29 cellular contexts compared by ENCODE assay signal in the genomic region with DNA sequence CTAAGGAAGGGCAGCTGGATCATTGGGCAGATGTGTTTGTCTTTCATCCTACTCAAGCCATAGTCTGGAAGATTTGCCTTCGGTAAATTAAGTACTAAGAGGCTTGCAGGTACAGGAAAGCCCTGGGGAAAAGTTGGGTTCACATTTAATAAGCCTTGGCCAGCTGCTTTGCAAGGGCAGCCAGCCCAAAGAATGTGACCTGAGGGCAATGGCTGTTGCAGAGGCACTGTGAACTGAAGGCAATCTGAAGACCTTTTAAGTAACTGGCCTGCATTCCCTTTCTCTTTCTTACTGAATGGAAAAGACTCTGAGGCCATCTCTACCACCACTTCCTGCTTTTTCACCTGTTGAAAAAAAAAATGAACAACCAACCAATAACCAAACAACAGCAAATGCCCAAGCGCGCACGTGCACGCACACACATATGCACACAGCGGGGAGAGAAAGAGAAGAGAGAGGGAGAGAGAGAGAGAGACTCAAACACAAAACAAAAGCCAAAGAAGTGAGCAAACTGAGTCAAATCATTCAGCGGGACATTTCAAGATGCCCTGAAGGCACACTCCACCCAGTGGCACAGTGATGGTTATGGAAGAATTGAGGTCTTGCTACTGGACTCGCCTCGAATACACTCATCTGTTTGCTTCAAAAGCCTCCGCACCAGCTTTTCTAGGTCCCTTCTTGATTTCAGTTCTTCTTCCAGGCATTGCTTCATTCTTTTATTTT. TPM values are rescaled to one million over a fixed set of nuclear protein-coding genes. Genes with fewer than 3 reads are reported as not detected.
DNase-seq lines count a peak whose midpoint lies in the region; ATAC-seq and TF ChIP-seq lines count a peak whose summit lies in the region.
"Had no signal": no experiment of that assay in that cellular context is flagged by ENCODE, and none has a peak within 500 bp of the region (broad histone marks: within the 10 kb centered on the region; RNA-seq: fewer than 3 reads in every experiment).

No MANE protein-coding gene starts in this region.

- CTCF ChIA-PET in activated CD4-positive, alpha-beta T cell treated with anti-CD3 and anti-CD28 coated beads, Interleukin-2, amount 10 ng/mL, durations not matched to agents 7 days and 5 days (lab: Charles Lee), result interaction anchor here (1.5 kb wide), 1 partner anchor 10 kb away, joined by 3 read pairs; no protein-coding TSS in a partner anchor
- CTCF ChIA-PET in RWPE1 (lab: Yijun Ruan, JAX), result no interaction called here

- H3K9ac ChIP-seq in MM.1S (ENCODE audit: low read length), result no peak overlapping the region

- H3K79me2 ChIP-seq in MM.1S (ENCODE audit: low read length), result no peaks in the 10 kb centered on the region

- peaks cover 89% of the 10 kb centered on the region for H3K4me1 Mint-ChIP-seq in activated CD4-positive, alpha-beta T cell treated with anti-CD3 and anti-CD28 coated beads, Interleukin-2, amount 10 ng/mL, durations not matched to agents 7 days and 5 days
- H3K4me1 Mint-ChIP-seq in CD4-positive, CD25-positive, alpha-beta regulatory T cell, result peaks cover 4 to 48% (median 24%) of the 10 kb centered on the region in 4 donors
- H3K4me1 Mint-ChIP-seq in activated naive CD8-positive, alpha-beta T cell treated with anti-CD3 and anti-CD28 coated beads, Interleukin-2, amount 10 ng/mL, durations not matched to agents 7 days and 5 days, result peaks cover 21% of the 10 kb centered on the region

- H3K9me3 ChIP-seq in CD4-positive, CD25-positive, alpha-beta regulatory T cell (ENCODE audit: control insufficient read depth in 2 of 2, low read length in 2 of 2), result peaks cover 0 to 6% of the 10 kb centered on the region in 2 experiments
- H3K9me3 ChIP-seq in MM.1S (replicated peaks; ENCODE audit: insufficient read depth, low read length), result no peaks in the 10 kb centered on the region
- H3K9me3 ChIP-seq: BE2C had no signal

- no peaks in the 10 kb centered on the region for H4K20me1 ChIP-seq in MM.1S (ENCODE audit: insufficient read depth, low read length)

- no peak for ATAC-seq in CD4-positive, CD25-positive, alpha-beta regulatory T cell (ENCODE audit: low read depth in 2 of 2)
- no peak for ATAC-seq in activated naive CD8-positive, alpha-beta T cell treated with anti-CD3 and anti-CD28 coated beads, Interleukin-2, amount 10 ng/mL, durations not matched to agents 7 days and 5 days (ENCODE audit: low read depth)
- ATAC-seq in GM21360 (IDR thresholded peaks at IDR 0.05; ENCODE audit: unreplicated experiment), result no peak
- no peak for ATAC-seq in HG02798 (IDR thresholded peaks at IDR 0.05; ENCODE audit: poor library complexity, unreplicated experiment)
- ATAC-seq: A549 had no signal

- no peaks in the 10 kb centered on the region for H3K9me2 ChIP-seq in MM.1S (replicated peaks; ENCODE audit: insufficient read depth, low read length)

- H3K27me3 Mint-ChIP-seq in activated CD4-positive, alpha-beta T cell treated with anti-CD3 and anti-CD28 coated beads, Interleukin-2, amount 10 ng/mL, durations not matched to agents 7 days and 5 days, result no peaks in the 10 kb centered on the region
- H3K27me3 Mint-ChIP-seq in CD4-positive, CD25-positive, alpha-beta regulatory T cell, result no peaks in the 10 kb centered on the region
- H3K27me3 Mint-ChIP-seq in activated naive CD8-positive, alpha-beta T cell treated with anti-CD3 and anti-CD28 coated beads, Interleukin-2, amount 10 ng/mL, durations not matched to agents 7 days and 5 days, result no peaks in the 10 kb centered on the region
- H3K27me3 Mint-ChIP-seq: dendritic cell treated with granulocyte-macrophage colony-stimulating factor and Interleukin-4, amounts not matched to agents 40 ng/mL and 50 ng/mL, for 4 days had no signal

- peaks cover 26% of the 10 kb centered on the region for H3F3A ChIP-seq in MM.1S (ENCODE audit: insufficient read depth, low read length)

- no peak overlapping the region for H3K4me2 ChIP-seq in MM.1S (ENCODE audit: low read depth, low read length)
- H3K4me2 ChIP-seq: A549, smooth muscle cell had no signal

- POLR2A ChIA-PET in activated CD4-positive, alpha-beta T cell treated with anti-CD3 and anti-CD28 coated beads, Interleukin-2, amount 10 ng/mL, durations not matched to agents 7 days and 5 days (lab: Charles Lee), result interaction anchor here (0.6 kb wide), 1 partner anchor 1144 kb away, joined by 3 read pairs; no protein-coding TSS in a partner anchor
- POLR2A ChIA-PET in activated naive CD8-positive, alpha-beta T cell treated with anti-CD3 and anti-CD28 coated beads, Interleukin-2, amount 10 ng/mL, durations not matched to agents 7 days and 5 days (lab: Charles Lee), result no interaction called here
- POLR2A ChIA-PET in RWPE1 (lab: Yijun Ruan, JAX; ENCODE audit: low non-redundant PET), result no interaction called here

- TF ChIP-seq CTCF in MM.1S (IDR thresholded peaks at IDR 0.05; ENCODE audit: low read length), result no peak
- no peak for TF ChIP-seq CTCF in RWPE1 (conservative IDR thresholded peaks at IDR 0.05; ENCODE audit: low read depth)

- H3K4me1 ChIP-seq in CD4-positive, CD25-positive, alpha-beta regulatory T cell (ENCODE audit: control insufficient read depth, insufficient read depth, low read length, poor library complexity, severe bottlenecking), result peaks cover 15% of the 10 kb centered on the region
- peaks cover 46% of the 10 kb centered on the region for H3K4me1 ChIP-seq in MM.1S (ENCODE audit: low read length)
- H3K4me1 ChIP-seq: A549, adrenal gland, BE2C, upper lobe of left lung had no signal

- no peaks in the 10 kb centered on the region for H3K27me3 ChIP-seq in CD4-positive, CD25-positive, alpha-beta regulatory T cell (ENCODE audit: control insufficient read depth, insufficient read depth, low read length)
- no peaks in the 10 kb centered on the region for H3K27me3 ChIP-seq in MM.1S (replicated peaks; ENCODE audit: insufficient read depth, low read length)
- H3K27me3 ChIP-seq: adrenal gland, BE2C, upper lobe of left lung had no signal

- no peak overlapping the region for H3K4me3 ChIP-seq in CD4-positive, CD25-positive, alpha-beta regulatory T cell (ENCODE audit: low read depth, low read length)
- H3K4me3 ChIP-seq in MM.1S (ENCODE audit: low read length), result no peak overlapping the region
- H3K4me3 ChIP-seq: A549, adrenal gland, smooth muscle cell, upper lobe of left lung had no signal

- peak overlapping the region; percentile 24 for H3K4me3 Mint-ChIP-seq in activated CD4-positive, alpha-beta T cell treated with anti-CD3 and anti-CD28 coated beads, Interleukin-2, amount 10 ng/mL, durations not matched to agents 7 days and 5 days
- no peak overlapping the region for H3K4me3 Mint-ChIP-seq in CD4-positive, CD25-positive, alpha-beta regulatory T cell
- no peak overlapping the region for H3K4me3 Mint-ChIP-seq in activated naive CD8-positive, alpha-beta T cell treated with anti-CD3 and anti-CD28 coated beads, Interleukin-2, amount 10 ng/mL, durations not matched to agents 7 days and 5 days
- H3K4me3 Mint-ChIP-seq: dendritic cell treated with granulocyte-macrophage colony-stimulating factor and Interleukin-4, amounts not matched to agents 40 ng/mL and 50 ng/mL, for 4 days had no signal

- no peak overlapping the region for H3K27ac ChIP-seq in CD4-positive, CD25-positive, alpha-beta regulatory T cell (ENCODE audit: insufficient read depth, low read length, poor library complexity, severe bottlenecking)
- H3K27ac ChIP-seq in MM.1S (ENCODE audit: low read length), result peak overlapping the region; percentile 96; the same call in 1 of the 2 replicates
- H3K27ac ChIP-seq in RWPE1, result no peak overlapping the region
- H3K27ac ChIP-seq: A549, adrenal gland, upper lobe of left lung had no signal

- peaks cover 93% of the 10 kb centered on the region for H3K36me3 Mint-ChIP-seq in activated CD4-positive, alpha-beta T cell treated with anti-CD3 and anti-CD28 coated beads, Interleukin-2, amount 10 ng/mL, durations not matched to agents 7 days and 5 days (ENCODE audit: low read depth)
- peaks cover 35% of the 10 kb centered on the region for H3K36me3 Mint-ChIP-seq in CD4-positive, CD25-positive, alpha-beta regulatory T cell
- peaks cover 78% of the 10 kb centered on the region for H3K36me3 Mint-ChIP-seq in activated naive CD8-positive, alpha-beta T cell treated with anti-CD3 and anti-CD28 coated beads, Interleukin-2, amount 10 ng/mL, durations not matched to agents 7 days and 5 days

- H3K9me3 Mint-ChIP-seq in activated CD4-positive, alpha-beta T cell treated with anti-CD3 and anti-CD28 coated beads, Interleukin-2, amount 10 ng/mL, durations not matched to agents 7 days and 5 days, result peaks cover 14% of the 10 kb centered on the region
- peaks cover 0 to 4% (median 0%) of the 10 kb centered on the region in 7 donors for H3K9me3 Mint-ChIP-seq in CD4-positive, CD25-positive, alpha-beta regulatory T cell
- peaks cover 3% of the 10 kb centered on the region for H3K9me3 Mint-ChIP-seq in activated naive CD8-positive, alpha-beta T cell treated with anti-CD3 and anti-CD28 coated beads, Interleukin-2, amount 10 ng/mL, durations not matched to agents 7 days and 5 days
- H3K9me3 Mint-ChIP-seq: dendritic cell treated with granulocyte-macrophage colony-stimulating factor and Interleukin-4, amounts not matched to agents 40 ng/mL and 50 ng/mL, for 4 days had no signal

- peak overlapping the region; percentile 83 for H3K27ac Mint-ChIP-seq in activated CD4-positive, alpha-beta T cell treated with anti-CD3 and anti-CD28 coated beads, Interleukin-2, amount 10 ng/mL, durations not matched to agents 7 days and 5 days
- H3K27ac Mint-ChIP-seq in CD4-positive, CD25-positive, alpha-beta regulatory T cell, result peak overlapping the region; percentile 60 to 92 (median 67)
- H3K27ac Mint-ChIP-seq in activated naive CD8-positive, alpha-beta T cell treated with anti-CD3 and anti-CD28 coated beads, Interleukin-2, amount 10 ng/mL, durations not matched to agents 7 days and 5 days, result peak overlapping the region; percentile 55
- H3K27ac Mint-ChIP-seq: dendritic cell treated with granulocyte-macrophage colony-stimulating factor and Interleukin-4, amounts not matched to agents 40 ng/mL and 50 ng/mL, for 4 days had no signal

- peaks cover 64% of the 10 kb centered on the region for H3K36me3 ChIP-seq in CD4-positive, CD25-positive, alpha-beta regulatory T cell (ENCODE audit: control insufficient read depth, insufficient read depth, low read length)
- H3K36me3 ChIP-seq in MM.1S (replicated peaks; ENCODE audit: insufficient read depth, low read length), result no peaks in the 10 kb centered on the region
- H3K36me3 ChIP-seq: BE2C had no signal

- H2AFZ ChIP-seq in MM.1S (ENCODE audit: low read length), result no peak overlapping the region

- peak; percentile 44 for DNase-seq in activated CD4-positive, alpha-beta T cell treated with anti-CD3 and anti-CD28 coated beads, Interleukin-2, amount 10 ng/mL, durations not matched to agents 7 days and 5 days
- no peak for DNase-seq in activated CD4-positive, alpha-beta T cell treated with anti-CD3 and anti-CD28 coated beads for 4 hours
- no peak for DNase-seq in CD4-positive, CD25-positive, alpha-beta regulatory T cell
- DNase-seq in MM.1S (no peak), RWPE1 (ENCODE audit: low spot score) (no peak)
- no peak for DNase-seq in activated naive CD8-positive, alpha-beta T cell treated with anti-CD3 and anti-CD28 coated beads, Interleukin-2, amount 10 ng/mL, durations not matched to agents 7 days and 5 days
- DNase-seq: activated CD4-positive, alpha-beta T cell treated with anti-CD3 and anti-CD28 coated beads for 48 hours; activated T-cell treated with anti-CD3 and anti-CD28 coated beads for 4 hours; adrenal gland; BE2C; EL; GOT3; Karpas-422; NCI-H1048; NCI-H187; NCI-H774; SHP77; stimulated activated CD4-positive, alpha-beta T cell treated with anti-CD3 and anti-CD28 coated beads, Interleukin-4, amount 100 ng/mL, for 4 hours; SW 1271; upper lobe of left lung had no signal

RNA-seq across cellular contexts. Expression of a gene that starts 19.6 kb away (rescaled TPM):
- 100 to 1,000 TPM; 114 to 139 TPM for total RNA-seq in activated CD4-positive, alpha-beta T cell treated with anti-CD3 and anti-CD28 coated beads, Interleukin-2, amount 10 ng/mL, durations not matched to agents 7 days and 5 days
- 24.0 TPM for total RNA-seq in CD4-positive, CD25-positive, alpha-beta regulatory T cell
- 10 to 100 TPM in 2 of 4 donors, 1 to 10 TPM in 2; 7.6 to 25.0 (median 14.3) TPM for polyA plus RNA-seq in CD4-positive, CD25-positive, alpha-beta regulatory T cell
- 1 to 10 TPM; 2.5 to 3.7 TPM for total RNA-seq in activated naive CD8-positive, alpha-beta T cell treated with anti-CD3 and anti-CD28 coated beads, Interleukin-2, amount 10 ng/mL, durations not matched to agents 7 days and 5 days
- total RNA-seq: bronchial epithelial cell, fibroblast of lung, glomerular endothelial cell, myocyte, smooth muscle cell had no signal
- polyA plus RNA-seq: A549, fibroblast of lung, smooth muscle cell had no signal
